ENCODE assay signal across 17 cellular contexts in the genomic region with DNA sequence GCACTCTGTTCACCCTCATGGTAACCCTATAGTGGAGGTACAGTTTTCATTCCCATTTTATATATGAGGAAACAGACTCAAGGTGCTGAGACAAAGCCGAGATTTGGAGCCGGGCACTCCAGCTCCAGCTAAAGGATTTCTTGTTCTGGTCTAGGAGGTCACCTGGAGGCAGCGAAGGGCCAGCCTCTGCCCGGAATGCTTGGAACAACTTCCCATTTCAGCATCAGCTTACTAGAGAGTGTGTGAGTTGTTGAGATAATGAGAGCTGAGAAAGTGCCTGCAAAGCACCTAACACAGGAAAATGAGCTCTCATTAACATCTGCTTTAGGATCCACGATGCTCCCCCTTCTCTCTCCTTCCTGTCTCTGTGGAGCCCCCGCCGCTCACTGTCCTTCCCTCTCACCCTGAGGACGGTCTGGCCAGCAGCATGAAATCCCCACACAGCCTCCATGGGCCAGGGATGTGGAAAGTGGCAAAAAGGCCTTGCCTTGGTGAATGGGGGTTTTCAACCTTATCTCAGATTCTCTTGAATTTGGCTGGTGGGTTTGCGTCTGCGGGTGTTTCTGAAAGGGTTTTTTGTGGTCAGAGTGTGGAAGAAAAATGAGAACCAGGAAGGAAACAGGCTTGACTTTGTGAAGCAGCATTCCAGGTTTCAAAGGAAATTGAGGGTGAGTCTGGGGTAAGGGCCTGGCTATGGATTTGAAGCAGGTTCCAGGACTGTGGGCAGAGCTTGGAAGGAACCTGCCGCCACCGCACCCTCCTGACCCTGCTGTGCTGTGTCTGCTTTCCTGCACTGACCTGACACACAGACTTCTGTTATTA.
DNase-seq lines count a peak whose midpoint lies in the region; ATAC-seq and TF ChIP-seq lines count a peak whose summit lies in the region.
"Had no signal": no experiment of that assay in that cellular context is flagged by ENCODE, and none has a peak within 500 bp of the region (broad histone marks: within the 10 kb centered on the region; RNA-seq: fewer than 3 reads in every experiment).

No MANE protein-coding gene starts in this region.

- H3K4me1 Mint-ChIP-seq in type B pancreatic cell (ENCODE audit: unreplicated experiment), result peaks cover 43% of the 10 kb centered on the region
- H3K4me1 Mint-ChIP-seq in natural killer cell, result peaks cover 7 to 8% of the 10 kb centered on the region in 2 donors

- WGBS in mesodermal cell (ENCODE audit: insufficient coverage in 2 of 2), 2 experiments, result 66 to 76% methylated on average over 6 to 11 of the region's 12 CpGs

- DNase-seq in astrocyte of the spinal cord (ENCODE audit: low read depth, low spot score), result peak; percentile 22
- DNase-seq in type B pancreatic cell (ENCODE audit: extremely low spot score, unreplicated experiment), result no peak
- DNase-seq in SW 1271 (lab: John Stamatoyannopoulos, UW), result no peak
- no peak for DNase-seq in HEK293T (ENCODE audit: extremely low spot score)
- no peak for DNase-seq in natural killer cell
- DNase-seq: ACHN, H9, NCI-H1105 treated with DMSO at 0.1 percent for 48 hours, NCI-H1694, NCI-H510A, NCI-H774, OCI-M1, SIG-M5 had no signal

- H3K36me3 Mint-ChIP-seq in type B pancreatic cell (no peaks in the 10 kb centered on the region), natural killer cell (no peaks in the 10 kb centered on the region)
- H3K36me3 Mint-ChIP-seq: CD14-positive monocyte, IgD-negative memory B cell had no signal

- no peaks in the 10 kb centered on the region for H3F3A ChIP-seq in Loucy (ENCODE audit: low read depth)

- in situ Hi-C loops in astrocyte of the spinal cord (cut with HindIII; ENCODE audit: low sequenced_read_pairs), result no loop called here

- POLR2A ChIA-PET in HEK293T (lab: Yijun Ruan, JAX), result interaction anchor here (0.9 kb wide), 1 partner anchor 15 kb away, joined by 3 read pairs; no protein-coding TSS in a partner anchor

- H3K4me3 Mint-ChIP-seq in type B pancreatic cell (no peak overlapping the region), natural killer cell (no peak overlapping the region)
- H3K4me3 Mint-ChIP-seq: H9, IgD-negative memory B cell had no signal

- H3K9me3 Mint-ChIP-seq in type B pancreatic cell (no peaks in the 10 kb centered on the region), natural killer cell (no peaks in the 10 kb centered on the region)
- H3K9me3 Mint-ChIP-seq: CD14-positive monocyte, H9, IgD-negative memory B cell had no signal

- H3K4me1 ChIP-seq in Loucy (ENCODE audit: insufficient read depth, low read length, poor library complexity, severe bottlenecking), result peaks cover 13% of the 10 kb centered on the region
- peaks cover 41% of the 10 kb centered on the region for H3K4me1 ChIP-seq in mesodermal cell (ENCODE audit: control insufficient read depth, insufficient read depth, low read length, poor library complexity, severe bottlenecking)

- H3K27ac Mint-ChIP-seq in type B pancreatic cell, result peak overlapping the region; percentile 9
- no peak overlapping the region for H3K27ac Mint-ChIP-seq in natural killer cell
- H3K27ac Mint-ChIP-seq: H9, IgD-negative memory B cell had no signal

- peak overlapping the region; percentile 61 for H3K4me2 ChIP-seq in Loucy (ENCODE audit: low read depth, low read length, poor library complexity, severe bottlenecking)

- H3K36me3 ChIP-seq in Loucy (ENCODE audit: insufficient read depth, low read length) (no peaks in the 10 kb centered on the region), mesodermal cell (ENCODE audit: control insufficient read depth, insufficient read depth, low read length) (no peaks in the 10 kb centered on the region)

- no peak overlapping the region; the same call in 1 of the 2 replicates for H2AFZ ChIP-seq in Loucy (ENCODE audit: low read length)

- CTCF ChIA-PET in HEK293T (lab: Yijun Ruan, JAX), result interaction anchor here (0.7 kb wide), 1 partner anchor 286 kb away, joined by 3 read pairs; no protein-coding TSS in a partner anchor

- no peak for TF ChIP-seq CTCF in Loucy (conservative IDR thresholded peaks at IDR 0.05; ENCODE audit: low read length)
- TF ChIP-seq CTCF in astrocyte of the spinal cord (IDR thresholded peaks at IDR 0.05; ENCODE audit: low read depth, low read length), result peak; percentile 3
- no peak for TF ChIP-seq CTCF in type B pancreatic cell (conservative IDR thresholded peaks at IDR 0.05)
- no peak for TF ChIP-seq CTCF in natural killer cell (IDR thresholded peaks at IDR 0.05)

- H3K27ac ChIP-seq in mesodermal cell (ENCODE audit: low read depth, low read length, severe bottlenecking), result peak overlapping the region; percentile 4

- H3K27me3 Mint-ChIP-seq in type B pancreatic cell, result peaks cover 50% of the 10 kb centered on the region
- H3K27me3 Mint-ChIP-seq in natural killer cell (ENCODE audit: low read depth in 2 of 2), result peaks cover 14 to 37% of the 10 kb centered on the region in 2 donors

- H3K4me3 ChIP-seq in Loucy (ENCODE audit: low read length, poor library complexity, severe bottlenecking) (peak overlapping the region; percentile 30), astrocyte of the spinal cord (ENCODE audit: low read depth, low read length) (no peak overlapping the region), mesodermal cell (ENCODE audit: extremely low read depth, insufficient read depth, low read length, poor library complexity, severe bottlenecking) (no peak overlapping the region)

- intact Hi-C loops in natural killer cell (cut with micrococcal nuclease), result no loop called here

- H3K9me3 ChIP-seq in Loucy (ENCODE audit: insufficient read depth, low read depth, low read length), result no peaks in the 10 kb centered on the region
- H3K9me3 ChIP-seq in mesodermal cell (ENCODE audit: control insufficient read depth, low read length), result no peaks in the 10 kb centered on the region

- H3K79me2 ChIP-seq in Loucy (ENCODE audit: insufficient read depth, low read length), result no peaks in the 10 kb centered on the region

- H3K9ac ChIP-seq in Loucy (ENCODE audit: low read depth, low read length, poor library complexity, severe bottlenecking), result no peak overlapping the region

- no peak for ATAC-seq in natural killer cell

- H4K20me1 ChIP-seq in Loucy (ENCODE audit: insufficient read depth, low read length, poor library complexity, severe bottlenecking), result no peaks in the 10 kb centered on the region

- H3K9me2 ChIP-seq in Loucy (replicated peaks; ENCODE audit: low read depth, low read length), result no peaks in the 10 kb centered on the region

- H3K27me3 ChIP-seq in Loucy (ENCODE audit: insufficient read depth, low read length, poor library complexity, severe bottlenecking), result no peaks in the 10 kb centered on the region

TF ChIP-seq in HEK293T, 16 proteins besides CTCF, POLR2A, EP300 and RAD21:
- TF ChIP-seq FOXA1 (IDR thresholded peaks at IDR 0.05) (no peak), SP1 (IDR thresholded peaks at IDR 0.05) (no peak), BHLHE40 (IDR thresholded peaks at IDR 0.05; ENCODE audit: borderline replicate concordance) (no peak), ZNF384 (IDR thresholded peaks at IDR 0.05) (no peak), FOXK2 (IDR thresholded peaks at IDR 0.05) (no peak), L3MBTL2 (conservative IDR thresholded peaks at IDR 0.05) (no peak), ARNT (IDR thresholded peaks at IDR 0.05) (no peak), LEF1 (IDR thresholded peaks at IDR 0.05; ENCODE audit: borderline replicate concordance) (no peak), ELF4 (IDR thresholded peaks at IDR 0.05) (no peak), TARDBP (IDR thresholded peaks at IDR 0.05) (no peak), CTBP1 (IDR thresholded peaks at IDR 0.05; ENCODE audit: borderline replicate concordance) (no peak), SUZ12 (IDR thresholded peaks at IDR 0.05) (no peak), HDGF (IDR thresholded peaks at IDR 0.05; ENCODE audit: borderline replicate concordance) (no peak)
- TF ChIP-seq, protein P1, sequence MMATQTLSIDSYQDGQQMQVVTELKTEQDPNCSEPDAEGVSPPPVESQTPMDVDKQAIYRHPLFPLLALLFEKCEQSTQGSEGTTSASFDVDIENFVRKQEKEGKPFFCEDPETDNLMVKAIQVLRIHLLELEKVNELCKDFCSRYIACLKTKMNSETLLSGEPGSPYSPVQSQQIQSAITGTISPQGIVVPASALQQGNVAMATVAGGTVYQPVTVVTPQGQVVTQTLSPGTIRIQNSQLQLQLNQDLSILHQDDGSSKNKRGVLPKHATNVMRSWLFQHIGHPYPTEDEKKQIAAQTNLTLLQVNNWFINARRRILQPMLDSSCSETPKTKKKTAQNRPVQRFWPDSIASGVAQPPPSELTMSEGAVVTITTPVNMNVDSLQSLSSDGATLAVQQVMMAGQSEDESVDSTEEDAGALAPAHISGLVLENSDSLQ (IDR thresholded peaks at IDR 0.05), result no peak
